ENCODE assay signal across 7 cellular contexts in genomic region chr13:112580211-112580610, GRCh38.
"Had no signal": no experiment of that assay in that cellular context is flagged by ENCODE, and none has a peak within 500 bp of the region (broad histone marks: within the 10 kb centered on the region; RNA-seq: fewer than 3 reads in every experiment).

No MANE protein-coding gene starts in this region.

- DNase-seq: H9, HCEC 1CT, HFFc6, IMR-90, KBM-7 had no signal

- H3K27ac ChIP-seq: KMS-11 had no signal

- H3K4me3 ChIP-seq: GM23338 had no signal

- H3K9ac ChIP-seq: KMS-11 had no signal

- ATAC-seq: GM23338 had no signal

- H3K4me3 Mint-ChIP-seq: GM23338, H9, HFFc6 had no signal

- H3K27ac Mint-ChIP-seq: GM23338, H9, HFFc6 had no signal

- H3K4me2 ChIP-seq: GM23338, KMS-11 had no signal

- H2AFZ ChIP-seq: GM23338 had no signal
